ENCODE assay signal across 1 cellular context in the genomic region with DNA sequence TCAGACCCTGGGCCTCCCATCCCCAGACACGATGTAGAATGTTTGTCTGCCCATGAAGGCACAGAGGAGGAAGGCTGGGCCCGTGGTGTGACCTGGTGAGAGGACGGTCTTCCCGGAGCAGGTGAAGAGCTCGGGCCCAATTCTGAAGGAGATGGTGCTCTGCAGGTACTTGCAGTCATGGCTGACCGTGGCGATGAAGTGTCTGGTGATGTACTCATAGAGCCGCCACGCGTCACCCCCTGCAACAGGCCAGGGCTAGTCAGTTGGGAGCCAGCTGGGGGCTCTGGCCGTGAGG.
TF ChIP-seq lines count a peak whose summit lies in the region.

No MANE protein-coding gene starts in this region.

TF ChIP-seq in K562, 482 proteins besides CTCF, POLR2A, EP300 and RAD21 (continues in another document):
- TF ChIP-seq HMG20A (CRISPR knock-in tag; conservative IDR thresholded peaks at IDR 0.05): no peak
- TF ChIP-seq, protein P1, sequence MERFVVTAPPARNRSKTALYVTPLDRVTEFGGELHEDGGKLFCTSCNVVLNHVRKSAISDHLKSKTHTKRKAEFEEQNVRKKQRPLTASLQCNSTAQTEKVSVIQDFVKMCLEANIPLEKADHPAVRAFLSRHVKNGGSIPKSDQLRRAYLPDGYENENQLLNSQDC (CRISPR knock-in tag; IDR thresholded peaks at IDR 0.05): no peak
- TF ChIP-seq, protein P2, sequence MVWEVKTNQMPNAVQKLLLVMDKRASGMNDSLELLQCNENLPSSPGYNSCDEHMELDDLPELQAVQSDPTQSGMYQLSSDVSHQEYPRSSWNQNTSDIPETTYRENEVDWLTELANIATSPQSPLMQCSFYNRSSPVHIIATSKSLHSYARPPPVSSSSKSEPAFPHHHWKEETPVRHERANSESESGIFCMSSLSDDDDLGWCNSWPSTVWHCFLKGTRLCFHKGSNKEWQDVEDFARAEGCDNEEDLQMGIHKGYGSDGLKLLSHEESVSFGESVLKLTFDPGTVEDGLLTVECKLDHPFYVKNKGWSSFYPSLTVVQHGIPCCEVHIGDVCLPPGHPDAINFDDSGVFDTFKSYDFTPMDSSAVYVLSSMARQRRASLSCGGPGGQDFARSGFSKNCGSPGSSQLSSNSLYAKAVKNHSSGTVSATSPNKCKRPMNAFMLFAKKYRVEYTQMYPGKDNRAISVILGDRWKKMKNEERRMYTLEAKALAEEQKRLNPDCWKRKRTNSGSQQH (CRISPR knock-in tag; IDR thresholded peaks at IDR 0.05): no peak
- TF ChIP-seq MCM2 (IDR thresholded peaks at IDR 0.05; ENCODE audit: low read depth): no peak
- no peak for TF ChIP-seq CSDE1 (IDR thresholded peaks at IDR 0.05)
- TF ChIP-seq ZNF197 (CRISPR knock-in tag; IDR thresholded peaks at IDR 0.05; ENCODE audit: low read depth): no peak
- no peak for TF ChIP-seq RB1 (IDR thresholded peaks at IDR 0.05; ENCODE audit: low read depth)
- TF ChIP-seq SRSF7 (optimal IDR thresholded peaks at IDR 0.05; ENCODE audit: low read depth, low read length): no peak
- 0 out of 2 replicates have a peak, but pooled peaks have one; percentile 2 for TF ChIP-seq NR4A1 (CRISPR knock-in tag; IDR thresholded peaks at IDR 0.05)
- TF ChIP-seq NR4A1 (tag; IDR thresholded peaks at IDR 0.05): no peak
- TF ChIP-seq, protein P3, sequence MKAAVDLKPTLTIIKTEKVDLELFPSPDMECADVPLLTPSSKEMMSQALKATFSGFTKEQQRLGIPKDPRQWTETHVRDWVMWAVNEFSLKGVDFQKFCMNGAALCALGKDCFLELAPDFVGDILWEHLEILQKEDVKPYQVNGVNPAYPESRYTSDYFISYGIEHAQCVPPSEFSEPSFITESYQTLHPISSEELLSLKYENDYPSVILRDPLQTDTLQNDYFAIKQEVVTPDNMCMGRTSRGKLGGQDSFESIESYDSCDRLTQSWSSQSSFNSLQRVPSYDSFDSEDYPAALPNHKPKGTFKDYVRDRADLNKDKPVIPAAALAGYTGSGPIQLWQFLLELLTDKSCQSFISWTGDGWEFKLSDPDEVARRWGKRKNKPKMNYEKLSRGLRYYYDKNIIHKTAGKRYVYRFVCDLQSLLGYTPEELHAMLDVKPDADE (conservative IDR thresholded peaks at IDR 0.05; ENCODE audit: control insufficient read depth, low read depth, low read length): no peak
- TF ChIP-seq TBL1XR1 (IDR thresholded peaks at IDR 0.05; ENCODE audit: low read length in 2 of 2): no peak
- TF ChIP-seq ZNF165 (CRISPR knock-in tag; IDR thresholded peaks at IDR 0.05; ENCODE audit: borderline replicate concordance): no peak
- peak; percentile 96; the same call in 1 of the 2 replicates for TF ChIP-seq PURB (CRISPR knock-in tag; IDR thresholded peaks at IDR 0.05; ENCODE audit: low read depth)
- TF ChIP-seq MTA1 (IDR thresholded peaks at IDR 0.05; ENCODE audit: borderline replicate concordance): no peak
- TF ChIP-seq, protein P4, sequence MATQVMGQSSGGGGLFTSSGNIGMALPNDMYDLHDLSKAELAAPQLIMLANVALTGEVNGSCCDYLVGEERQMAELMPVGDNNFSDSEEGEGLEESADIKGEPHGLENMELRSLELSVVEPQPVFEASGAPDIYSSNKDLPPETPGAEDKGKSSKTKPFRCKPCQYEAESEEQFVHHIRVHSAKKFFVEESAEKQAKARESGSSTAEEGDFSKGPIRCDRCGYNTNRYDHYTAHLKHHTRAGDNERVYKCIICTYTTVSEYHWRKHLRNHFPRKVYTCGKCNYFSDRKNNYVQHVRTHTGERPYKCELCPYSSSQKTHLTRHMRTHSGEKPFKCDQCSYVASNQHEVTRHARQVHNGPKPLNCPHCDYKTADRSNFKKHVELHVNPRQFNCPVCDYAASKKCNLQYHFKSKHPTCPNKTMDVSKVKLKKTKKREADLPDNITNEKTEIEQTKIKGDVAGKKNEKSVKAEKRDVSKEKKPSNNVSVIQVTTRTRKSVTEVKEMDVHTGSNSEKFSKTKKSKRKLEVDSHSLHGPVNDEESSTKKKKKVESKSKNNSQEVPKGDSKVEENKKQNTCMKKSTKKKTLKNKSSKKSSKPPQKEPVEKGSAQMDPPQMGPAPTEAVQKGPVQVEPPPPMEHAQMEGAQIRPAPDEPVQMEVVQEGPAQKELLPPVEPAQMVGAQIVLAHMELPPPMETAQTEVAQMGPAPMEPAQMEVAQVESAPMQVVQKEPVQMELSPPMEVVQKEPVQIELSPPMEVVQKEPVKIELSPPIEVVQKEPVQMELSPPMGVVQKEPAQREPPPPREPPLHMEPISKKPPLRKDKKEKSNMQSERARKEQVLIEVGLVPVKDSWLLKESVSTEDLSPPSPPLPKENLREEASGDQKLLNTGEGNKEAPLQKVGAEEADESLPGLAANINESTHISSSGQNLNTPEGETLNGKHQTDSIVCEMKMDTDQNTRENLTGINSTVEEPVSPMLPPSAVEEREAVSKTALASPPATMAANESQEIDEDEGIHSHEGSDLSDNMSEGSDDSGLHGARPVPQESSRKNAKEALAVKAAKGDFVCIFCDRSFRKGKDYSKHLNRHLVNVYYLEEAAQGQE (CRISPR knock-in tag; IDR thresholded peaks at IDR 0.05; ENCODE audit: low read depth): no peak
- TF ChIP-seq SREBF1 (IDR thresholded peaks at IDR 0.05; ENCODE audit: borderline replicate concordance, low read depth, low read length): no peak
- no peak for TF ChIP-seq ZNF174 (CRISPR knock-in tag; IDR thresholded peaks at IDR 0.05)
- no peak for TF ChIP-seq HEY1 (CRISPR knock-in tag; IDR thresholded peaks at IDR 0.05; ENCODE audit: borderline replicate concordance)
- TF ChIP-seq, protein P5, sequence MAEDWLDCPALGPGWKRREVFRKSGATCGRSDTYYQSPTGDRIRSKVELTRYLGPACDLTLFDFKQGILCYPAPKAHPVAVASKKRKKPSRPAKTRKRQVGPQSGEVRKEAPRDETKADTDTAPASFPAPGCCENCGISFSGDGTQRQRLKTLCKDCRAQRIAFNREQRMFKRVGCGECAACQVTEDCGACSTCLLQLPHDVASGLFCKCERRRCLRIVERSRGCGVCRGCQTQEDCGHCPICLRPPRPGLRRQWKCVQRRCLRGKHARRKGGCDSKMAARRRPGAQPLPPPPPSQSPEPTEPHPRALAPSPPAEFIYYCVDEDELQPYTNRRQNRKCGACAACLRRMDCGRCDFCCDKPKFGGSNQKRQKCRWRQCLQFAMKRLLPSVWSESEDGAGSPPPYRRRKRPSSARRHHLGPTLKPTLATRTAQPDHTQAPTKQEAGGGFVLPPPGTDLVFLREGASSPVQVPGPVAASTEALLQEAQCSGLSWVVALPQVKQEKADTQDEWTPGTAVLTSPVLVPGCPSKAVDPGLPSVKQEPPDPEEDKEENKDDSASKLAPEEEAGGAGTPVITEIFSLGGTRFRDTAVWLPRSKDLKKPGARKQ (CRISPR knock-in tag; IDR thresholded peaks at IDR 0.05): no peak
- TF ChIP-seq ETV1 (tag; conservative IDR thresholded peaks at IDR 0.05; ENCODE audit: low read depth): no peak
- TF ChIP-seq GATAD2A (IDR thresholded peaks at IDR 0.05): no peak
- TF ChIP-seq PTTG1 (tag; IDR thresholded peaks at IDR 0.05; ENCODE audit: low read depth): no peak
- TF ChIP-seq NONO (IDR thresholded peaks at IDR 0.05; ENCODE audit: low read depth in 2 of 2, low read length in 1 of 2): no peak
- TF ChIP-seq RBFOX2 (IDR thresholded peaks at IDR 0.05; ENCODE audit: low read depth, low read length): peak; percentile 51
- TF ChIP-seq, protein P6, sequence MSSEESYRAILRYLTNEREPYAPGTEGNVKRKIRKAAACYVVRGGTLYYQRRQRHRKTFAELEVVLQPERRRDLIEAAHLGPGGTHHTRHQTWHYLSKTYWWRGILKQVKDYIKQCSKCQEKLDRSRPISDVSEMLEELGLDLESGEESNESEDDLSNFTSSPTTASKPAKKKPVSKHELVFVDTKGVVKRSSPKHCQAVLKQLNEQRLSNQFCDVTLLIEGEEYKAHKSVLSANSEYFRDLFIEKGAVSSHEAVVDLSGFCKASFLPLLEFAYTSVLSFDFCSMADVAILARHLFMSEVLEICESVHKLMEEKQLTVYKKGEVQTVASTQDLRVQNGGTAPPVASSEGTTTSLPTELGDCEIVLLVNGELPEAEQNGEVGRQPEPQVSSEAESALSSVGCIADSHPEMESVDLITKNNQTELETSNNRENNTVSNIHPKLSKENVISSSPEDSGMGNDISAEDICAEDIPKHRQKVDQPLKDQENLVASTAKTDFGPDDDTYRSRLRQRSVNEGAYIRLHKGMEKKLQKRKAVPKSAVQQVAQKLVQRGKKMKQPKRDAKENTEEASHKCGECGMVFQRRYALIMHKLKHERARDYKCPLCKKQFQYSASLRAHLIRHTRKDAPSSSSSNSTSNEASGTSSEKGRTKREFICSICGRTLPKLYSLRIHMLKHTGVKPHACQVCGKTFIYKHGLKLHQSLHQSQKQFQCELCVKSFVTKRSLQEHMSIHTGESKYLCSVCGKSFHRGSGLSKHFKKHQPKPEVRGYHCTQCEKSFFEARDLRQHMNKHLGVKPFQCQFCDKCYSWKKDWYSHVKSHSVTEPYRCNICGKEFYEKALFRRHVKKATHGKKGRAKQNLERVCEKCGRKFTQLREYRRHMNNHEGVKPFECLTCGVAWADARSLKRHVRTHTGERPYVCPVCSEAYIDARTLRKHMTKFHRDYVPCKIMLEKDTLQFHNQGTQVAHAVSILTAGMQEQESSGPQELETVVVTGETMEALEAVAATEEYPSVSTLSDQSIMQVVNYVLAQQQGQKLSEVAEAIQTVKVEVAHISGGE (CRISPR knock-in tag; IDR thresholded peaks at IDR 0.05): 0 out of 6 replicates have a peak, but pooled peaks of 1 of the 3 experiments have one; percentile 4
- 0 out of 2 replicates have a peak, but pooled peaks have one; percentile 18 for TF ChIP-seq SRSF3 (IDR thresholded peaks at IDR 0.05; ENCODE audit: insufficient read depth, low read length)
- no peak for TF ChIP-seq ZNF253 (CRISPR knock-in tag; conservative IDR thresholded peaks at IDR 0.05)
- TF ChIP-seq, protein P7, sequence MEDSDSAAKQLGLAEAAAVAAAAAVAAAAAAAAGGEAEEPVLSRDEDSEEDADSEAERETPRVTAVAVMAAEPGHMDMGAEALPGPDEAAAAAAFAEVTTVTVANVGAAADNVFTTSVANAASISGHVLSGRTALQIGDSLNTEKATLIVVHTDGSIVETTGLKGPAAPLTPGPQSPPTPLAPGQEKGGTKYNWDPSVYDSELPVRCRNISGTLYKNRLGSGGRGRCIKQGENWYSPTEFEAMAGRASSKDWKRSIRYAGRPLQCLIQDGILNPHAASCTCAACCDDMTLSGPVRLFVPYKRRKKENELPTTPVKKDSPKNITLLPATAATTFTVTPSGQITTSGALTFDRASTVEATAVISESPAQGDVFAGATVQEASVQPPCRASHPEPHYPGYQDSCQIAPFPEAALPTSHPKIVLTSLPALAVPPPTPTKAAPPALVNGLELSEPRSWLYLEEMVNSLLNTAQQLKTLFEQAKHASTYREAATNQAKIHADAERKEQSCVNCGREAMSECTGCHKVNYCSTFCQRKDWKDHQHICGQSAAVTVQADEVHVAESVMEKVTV (CRISPR knock-in tag; IDR thresholded peaks at IDR 0.05): no peak
- TF ChIP-seq, protein P8, sequence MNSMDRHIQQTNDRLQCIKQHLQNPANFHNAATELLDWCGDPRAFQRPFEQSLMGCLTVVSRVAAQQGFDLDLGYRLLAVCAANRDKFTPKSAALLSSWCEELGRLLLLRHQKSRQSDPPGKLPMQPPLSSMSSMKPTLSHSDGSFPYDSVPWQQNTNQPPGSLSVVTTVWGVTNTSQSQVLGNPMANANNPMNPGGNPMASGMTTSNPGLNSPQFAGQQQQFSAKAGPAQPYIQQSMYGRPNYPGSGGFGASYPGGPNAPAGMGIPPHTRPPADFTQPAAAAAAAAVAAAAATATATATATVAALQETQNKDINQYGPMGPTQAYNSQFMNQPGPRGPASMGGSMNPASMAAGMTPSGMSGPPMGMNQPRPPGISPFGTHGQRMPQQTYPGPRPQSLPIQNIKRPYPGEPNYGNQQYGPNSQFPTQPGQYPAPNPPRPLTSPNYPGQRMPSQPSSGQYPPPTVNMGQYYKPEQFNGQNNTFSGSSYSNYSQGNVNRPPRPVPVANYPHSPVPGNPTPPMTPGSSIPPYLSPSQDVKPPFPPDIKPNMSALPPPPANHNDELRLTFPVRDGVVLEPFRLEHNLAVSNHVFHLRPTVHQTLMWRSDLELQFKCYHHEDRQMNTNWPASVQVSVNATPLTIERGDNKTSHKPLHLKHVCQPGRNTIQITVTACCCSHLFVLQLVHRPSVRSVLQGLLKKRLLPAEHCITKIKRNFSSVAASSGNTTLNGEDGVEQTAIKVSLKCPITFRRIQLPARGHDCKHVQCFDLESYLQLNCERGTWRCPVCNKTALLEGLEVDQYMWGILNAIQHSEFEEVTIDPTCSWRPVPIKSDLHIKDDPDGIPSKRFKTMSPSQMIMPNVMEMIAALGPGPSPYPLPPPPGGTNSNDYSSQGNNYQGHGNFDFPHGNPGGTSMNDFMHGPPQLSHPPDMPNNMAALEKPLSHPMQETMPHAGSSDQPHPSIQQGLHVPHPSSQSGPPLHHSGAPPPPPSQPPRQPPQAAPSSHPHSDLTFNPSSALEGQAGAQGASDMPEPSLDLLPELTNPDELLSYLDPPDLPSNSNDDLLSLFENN (IDR thresholded peaks at IDR 0.05; ENCODE audit: low read depth in 2 of 2, low read length in 2 of 2): no peak
- TF ChIP-seq ZNF668 (CRISPR knock-in tag; IDR thresholded peaks at IDR 0.05): no peak
- TF ChIP-seq ZNF274 (IDR thresholded peaks at IDR 0.05; ENCODE audit: borderline replicate concordance, low read depth, low read length): no peak
- no peak for TF ChIP-seq EZH2 (IDR thresholded peaks at IDR 0.05; ENCODE audit: borderline replicate concordance, low read depth, low read length)
- TF ChIP-seq, protein P9, sequence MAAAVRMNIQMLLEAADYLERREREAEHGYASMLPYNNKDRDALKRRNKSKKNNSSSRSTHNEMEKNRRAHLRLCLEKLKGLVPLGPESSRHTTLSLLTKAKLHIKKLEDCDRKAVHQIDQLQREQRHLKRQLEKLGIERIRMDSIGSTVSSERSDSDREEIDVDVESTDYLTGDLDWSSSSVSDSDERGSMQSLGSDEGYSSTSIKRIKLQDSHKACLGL (CRISPR knock-in tag; IDR thresholded peaks at IDR 0.05; ENCODE audit: borderline replicate concordance, poor library complexity, severe bottlenecking): no peak
- no peak for TF ChIP-seq MAFF (IDR thresholded peaks at IDR 0.05; ENCODE audit: low read length)
- peak; percentile 27; the same call in 1 of the 2 replicates for TF ChIP-seq POLR2G (IDR thresholded peaks at IDR 0.05; ENCODE audit: low read depth, low read length)
- no peak for TF ChIP-seq NR2F6 (CRISPR knock-in tag; IDR thresholded peaks at IDR 0.05)
- peak; percentile 40; the same call in 1 of the 2 replicates for TF ChIP-seq ZNF143 (CRISPR knock-in tag; IDR thresholded peaks at IDR 0.05)
- peak; percentile 72; the same call in 1 of the 2 replicates for TF ChIP-seq SREBF2 (CRISPR knock-in tag; IDR thresholded peaks at IDR 0.05)
- no peak for TF ChIP-seq CTBP1 (IDR thresholded peaks at IDR 0.05; ENCODE audit: borderline replicate concordance)
- TF ChIP-seq SIX5 (IDR thresholded peaks at IDR 0.05; ENCODE audit: borderline replicate concordance in 1 of 2, insufficient read depth in 1 of 2, low read depth in 1 of 2, low read length in 2 of 2): no peak
- peak; percentile 13 for TF ChIP-seq HNRNPLL (IDR thresholded peaks at IDR 0.05; ENCODE audit: low read depth, low read length, poor library complexity, severe bottlenecking)
- TF ChIP-seq SRSF1 (IDR thresholded peaks at IDR 0.05; ENCODE audit: low read depth, low read length): no peak
